18 cellular contexts compared by ENCODE assay signal in genomic region chr10:95791425-95791979, GRCh38. TPM values are rescaled to one million over a fixed set of nuclear protein-coding genes. Genes with fewer than 3 reads are reported as not detected.
DNase-seq lines count a peak whose midpoint lies in the region; ATAC-seq and TF ChIP-seq lines count a peak whose summit lies in the region.
"Had no signal": no experiment of that assay in that cellular context is flagged by ENCODE, and none has a peak within 500 bp of the region (broad histone marks: within the 10 kb centered on the region; RNA-seq: fewer than 3 reads in every experiment).

No MANE protein-coding gene starts in this region.

- H3K27me3 ChIP-seq in thyroid gland = no peaks in the 10 kb centered on the region
- H3K27me3 ChIP-seq: body of pancreas, pancreas, Peyer's patch had no signal

- TF ChIP-seq CTCF in thyroid gland (IDR thresholded peaks at IDR 0.05) = no peak

- 85 to 90% methylated on average over 2 of the region's 2 CpGs for WGBS in thyroid gland, 2 donors

- H3K36me3 ChIP-seq in thyroid gland = no peaks in the 10 kb centered on the region
- H3K36me3 ChIP-seq: pancreas, Peyer's patch had no signal

- H3K4me1 ChIP-seq in thyroid gland = peaks cover 16 to 41% of the 10 kb centered on the region in 2 donors
- H3K4me1 ChIP-seq: body of pancreas, pancreas had no signal

- peaks cover 2% of the 10 kb centered on the region for H3K9me3 Mint-ChIP-seq in activated naive CD8-positive, alpha-beta T cell treated with anti-CD3 and anti-CD28 coated beads, Interleukin-2, amount 10 ng/mL, durations not matched to agents 7 days and 5 days
- no peaks in the 10 kb centered on the region for H3K9me3 Mint-ChIP-seq in activated naive CD8-positive, alpha-beta T cell treated with anti-CD3 and anti-CD28 coated beads for 36 hours
- no peaks in the 10 kb centered on the region for H3K9me3 Mint-ChIP-seq in dendritic cell treated with granulocyte-macrophage colony-stimulating factor and Interleukin-4, amounts not matched to agents 40 ng/mL and 50 ng/mL, for 4 days

- DNase-seq in activated naive CD8-positive, alpha-beta T cell treated with anti-CD3 and anti-CD28 coated beads, Interleukin-2, amount 10 ng/mL, durations not matched to agents 7 days and 5 days = no peak
- no peak for DNase-seq in activated naive CD8-positive, alpha-beta T cell treated with anti-CD3 and anti-CD28 coated beads for 36 hours
- DNase-seq in thyroid gland = no peak
- DNase-seq in NOMO-1 treated with DMSO at 0.1 percent for 48 hours (lab: John Stamatoyannopoulos, UW; ENCODE audit: unreplicated experiment) = no peak
- DNase-seq in Kasumi-1 (lab: John Stamatoyannopoulos, UW) = no peak
- DNase-seq: activated naive CD4-positive, alpha-beta T cell treated with Interleukin-2 at 50 U/mL for 16 hours; body of pancreas; head of caudate nucleus; mucosa of descending colon; NCI-H2029 treated with DMSO at 0.1 percent for 48 hours; NCI-H526; pancreas; Peyer's patch; stimulated activated CD4-positive, alpha-beta T cell treated with anti-CD3 and anti-CD28 coated beads, Interleukin-4, amount 100 ng/mL, for 24 hours had no signal

- H3K27ac ChIP-seq in thyroid gland = peak overlapping the region in 2 of 3 donors; percentile 14 to 74
- H3K27ac ChIP-seq: body of pancreas had no signal

- H3K27me3 Mint-ChIP-seq in activated naive CD8-positive, alpha-beta T cell treated with anti-CD3 and anti-CD28 coated beads, Interleukin-2, amount 10 ng/mL, durations not matched to agents 7 days and 5 days = peaks cover 2% of the 10 kb centered on the region
- H3K27me3 Mint-ChIP-seq in activated naive CD8-positive, alpha-beta T cell treated with anti-CD3 and anti-CD28 coated beads for 36 hours = peaks cover 15% of the 10 kb centered on the region
- H3K27me3 Mint-ChIP-seq in dendritic cell treated with granulocyte-macrophage colony-stimulating factor and Interleukin-4, amounts not matched to agents 40 ng/mL and 50 ng/mL, for 4 days = no peaks in the 10 kb centered on the region

- H3K4me3 ChIP-seq in thyroid gland (replicated peaks in 1 of 3) = no peak overlapping the region
- H3K4me3 ChIP-seq: body of pancreas, mucosa of descending colon, pancreas, Peyer's patch had no signal

- TF ChIP-seq POLR2A in thyroid gland (IDR thresholded peaks at IDR 0.05) = no peak

- intact Hi-C loops in dendritic cell treated with granulocyte-macrophage colony-stimulating factor and Interleukin-4, amounts not matched to agents 40 ng/mL and 50 ng/mL, for 4 days (cut with micrococcal nuclease) = loop anchor here (5.0 kb wide), 2 partner anchors 34 to 41 kb away; partner anchors contain the start of gene ENTPD1
- intact Hi-C loops in thyroid gland (cut with DNase I) = no loop called here

- peaks cover 22% of the 10 kb centered on the region for H3K36me3 Mint-ChIP-seq in activated naive CD8-positive, alpha-beta T cell treated with anti-CD3 and anti-CD28 coated beads, Interleukin-2, amount 10 ng/mL, durations not matched to agents 7 days and 5 days
- H3K36me3 Mint-ChIP-seq in activated naive CD8-positive, alpha-beta T cell treated with anti-CD3 and anti-CD28 coated beads for 36 hours = no peaks in the 10 kb centered on the region
- H3K36me3 Mint-ChIP-seq in dendritic cell treated with granulocyte-macrophage colony-stimulating factor and Interleukin-4, amounts not matched to agents 40 ng/mL and 50 ng/mL, for 4 days (ENCODE audit: low read depth) = peaks cover 14% of the 10 kb centered on the region

- no peaks in the 10 kb centered on the region for H3K9me3 ChIP-seq in thyroid gland
- H3K9me3 ChIP-seq: body of pancreas, mucosa of descending colon, pancreas, Peyer's patch had no signal

- no peak overlapping the region for H3K4me3 Mint-ChIP-seq in activated naive CD8-positive, alpha-beta T cell treated with anti-CD3 and anti-CD28 coated beads, Interleukin-2, amount 10 ng/mL, durations not matched to agents 7 days and 5 days
- no peak overlapping the region for H3K4me3 Mint-ChIP-seq in activated naive CD8-positive, alpha-beta T cell treated with anti-CD3 and anti-CD28 coated beads for 36 hours
- H3K4me3 Mint-ChIP-seq in dendritic cell treated with granulocyte-macrophage colony-stimulating factor and Interleukin-4, amounts not matched to agents 40 ng/mL and 50 ng/mL, for 4 days = no peak overlapping the region

- POLR2A ChIA-PET in activated naive CD8-positive, alpha-beta T cell treated with anti-CD3 and anti-CD28 coated beads, Interleukin-2, amount 10 ng/mL, durations not matched to agents 7 days and 5 days (lab: Charles Lee) = no interaction called here

- ATAC-seq in activated naive CD8-positive, alpha-beta T cell treated with anti-CD3 and anti-CD28 coated beads, Interleukin-2, amount 10 ng/mL, durations not matched to agents 7 days and 5 days (ENCODE audit: low read depth) = no peak
- peak; percentile 18 for ATAC-seq in HG02610 (IDR thresholded peaks at IDR 0.05; ENCODE audit: unreplicated experiment)
- no peak for ATAC-seq in HG03139 (IDR thresholded peaks at IDR 0.05; ENCODE audit: unreplicated experiment)
- ATAC-seq: body of pancreas, esophagus mucosa, pancreas had no signal

- H3K27ac Mint-ChIP-seq in activated naive CD8-positive, alpha-beta T cell treated with anti-CD3 and anti-CD28 coated beads, Interleukin-2, amount 10 ng/mL, durations not matched to agents 7 days and 5 days = peak overlapping the region; percentile 77
- no peak overlapping the region for H3K27ac Mint-ChIP-seq in activated naive CD8-positive, alpha-beta T cell treated with anti-CD3 and anti-CD28 coated beads for 36 hours
- peak overlapping the region; percentile 96 for H3K27ac Mint-ChIP-seq in dendritic cell treated with granulocyte-macrophage colony-stimulating factor and Interleukin-4, amounts not matched to agents 40 ng/mL and 50 ng/mL, for 4 days

- H3K4me1 Mint-ChIP-seq in activated naive CD8-positive, alpha-beta T cell treated with anti-CD3 and anti-CD28 coated beads, Interleukin-2, amount 10 ng/mL, durations not matched to agents 7 days and 5 days = peaks cover 57% of the 10 kb centered on the region
- H3K4me1 Mint-ChIP-seq in activated naive CD8-positive, alpha-beta T cell treated with anti-CD3 and anti-CD28 coated beads for 36 hours = peaks cover 11% of the 10 kb centered on the region
- H3K4me1 Mint-ChIP-seq in dendritic cell treated with granulocyte-macrophage colony-stimulating factor and Interleukin-4, amounts not matched to agents 40 ng/mL and 50 ng/mL, for 4 days (ENCODE audit: low read depth) = peaks cover 74% of the 10 kb centered on the region

RNA-seq across cellular contexts. Expression of gene ENTPD1, which starts 35.5 kb away (rescaled TPM):
- total RNA-seq in activated naive CD8-positive, alpha-beta T cell treated with anti-CD3 and anti-CD28 coated beads, Interleukin-2, amount 10 ng/mL, durations not matched to agents 7 days and 5 days = 10 to 100 TPM; 10.9 to 11.6 TPM
- total RNA-seq in activated naive CD8-positive, alpha-beta T cell treated with anti-CD3 and anti-CD28 coated beads for 36 hours = under 1 TPM; 0.64 to 0.99 TPM
- 10 to 100 TPM in 3 of 4 donors, 1 to 10 TPM in 1; 7.2 to 19.3 (median 13.4) TPM for total RNA-seq in thyroid gland

Comparison
In these comparisons a context has a peak if more than half of its experiments do, and no peak if none do; other contexts are left out.
1. RNA of gene ENTPD1, which starts 35.5 kb away (total RNA-seq): 7.2 to 19.3 TPM in thyroid gland and 10.9 to 11.6 TPM in activated naive CD8-positive, alpha-beta T cell treated with anti-CD3 and anti-CD28 coated beads, Interleukin-2, amount 10 ng/mL, durations not matched to agents 7 days and 5 days; 0.64 to 0.99 TPM in activated naive CD8-positive, alpha-beta T cell treated with anti-CD3 and anti-CD28 coated beads for 36 hours; every median in the first group is over 4 times any median in the second.